20 cellular contexts compared by ENCODE assay signal in genomic region chr1:67761730-67762129, GRCh38.
"Had no signal": no experiment of that assay in that cellular context is flagged by ENCODE, and none has a peak within 500 bp of the region (broad histone marks: within the 10 kb centered on the region; RNA-seq: fewer than 3 reads in every experiment).

No MANE protein-coding gene starts in this region.

- H3K4me3 ChIP-seq: esophagus squamous epithelium, hepatocyte, sigmoid colon, thoracic aorta had no signal

- DNase-seq: activated CD4-positive, alpha-beta T cell treated with anti-CD3 and anti-CD28 coated beads, Interleukin-2, amount 50 U/mL, for 1 hour; activated CD8-positive, alpha-beta memory T cell treated with anti-CD3 and anti-CD28 coated beads, Interleukin-2, amount 50 U/mL, for 4 hours; activated effector memory CD4-positive, alpha-beta T cell treated with anti-CD3 and anti-CD28 coated beads, Interleukin-2, amount 50 U/mL, for 16 hours; activated T-cell treated with anti-CD3 and anti-CD28 coated beads, Interleukin-2, amount 50 U/mL, for 4 hours; amniotic stem cell; dermis blood vessel endothelial cell; effector memory CD4-positive, alpha-beta T cell; esophagus squamous epithelium; left cardiac atrium; mesendoderm; sigmoid colon; stimulated activated naive B cell treated with anti-CD40 and anti-IgM and Interleukin-4, amounts not matched to agents 10 μg/mL and 1 μg/mL and 100 μg/mL, for 72 hours had no signal

- H3K9me3 ChIP-seq: esophagus squamous epithelium, neutrophil, sigmoid colon, thoracic aorta had no signal

- H3K4me1 ChIP-seq: parathyroid adenoma had no signal

- FAIRE-seq: endothelial cell of umbilical vein had no signal

- H3K36me3 Mint-ChIP-seq: activated naive CD8-positive, alpha-beta T cell; natural killer cell treated with Interleukin-12 subunit alpha and Interleukin-12 subunit beta and Interleukin-15 and Interleukin-18, amount 100 ng/mL, for 72 hours; stimulated activated naive B cell treated with anti-CD40 and anti-IgM and Interleukin-4, amounts not matched to agents 10 μg/mL and 1 μg/mL and 100 μg/mL, for 72 hours had no signal

- H3K27me3 ChIP-seq: esophagus squamous epithelium, hepatocyte, sigmoid colon had no signal

- ATAC-seq: activated CD4-positive, CD25-positive, alpha-beta regulatory T cell treated with anti-CD3 and anti-CD28 coated beads, Interleukin-2, amount 50 U/mL, for 24 hours; activated T-cell treated with anti-CD3 and anti-CD28 coated beads, Interleukin-2, amount 50 U/mL, for 4 hours; left cardiac atrium; natural killer cell treated with Interleukin-12 subunit alpha and Interleukin-12 subunit beta and Interleukin-15 and Interleukin-18, amount 100 ng/mL, for 72 hours; stimulated activated naive B cell treated with anti-CD40 and anti-IgM and Interleukin-4, amounts not matched to agents 10 μg/mL and 1 μg/mL and 100 μg/mL, for 72 hours had no signal

- H3K9me3 Mint-ChIP-seq: activated T-cell treated with anti-CD3 and anti-CD28 coated beads, Interleukin-2, amount 50 U/mL, for 4 hours; natural killer cell treated with Interleukin-12 subunit alpha and Interleukin-12 subunit beta and Interleukin-15 and Interleukin-18, amount 100 ng/mL, for 72 hours; stimulated activated naive B cell treated with anti-CD40 and anti-IgM and Interleukin-4, amounts not matched to agents 10 μg/mL and 1 μg/mL and 100 μg/mL, for 72 hours had no signal

- H3K27ac ChIP-seq: neutrophil, parathyroid adenoma, sigmoid colon had no signal

- H3K27ac Mint-ChIP-seq: activated naive CD8-positive, alpha-beta T cell; natural killer cell treated with Interleukin-12 subunit alpha and Interleukin-12 subunit beta and Interleukin-15 and Interleukin-18, amount 100 ng/mL, for 72 hours; stimulated activated naive B cell treated with anti-CD40 and anti-IgM and Interleukin-4, amounts not matched to agents 10 μg/mL and 1 μg/mL and 100 μg/mL, for 72 hours had no signal

- H3K4me3 Mint-ChIP-seq: activated naive CD8-positive, alpha-beta T cell; activated T-cell treated with anti-CD3 and anti-CD28 coated beads, Interleukin-2, amount 50 U/mL, for 4 hours; natural killer cell treated with Interleukin-12 subunit alpha and Interleukin-12 subunit beta and Interleukin-15 and Interleukin-18, amount 100 ng/mL, for 72 hours; stimulated activated naive B cell treated with anti-CD40 and anti-IgM and Interleukin-4, amounts not matched to agents 10 μg/mL and 1 μg/mL and 100 μg/mL, for 72 hours had no signal

- H3K36me3 ChIP-seq: neutrophil, sigmoid colon had no signal
